Comparison of ENCODE assay signal across 22 cellular contexts in genomic region chr2:203347375-203347774, GRCh38.
"Had no signal": no experiment of that assay in that cellular context is flagged by ENCODE, and none has a peak within 500 bp of the region (broad histone marks: within the 10 kb centered on the region; RNA-seq: fewer than 3 reads in every experiment).

No MANE protein-coding gene starts in this region.

- H3K9ac ChIP-seq: parathyroid adenoma had no signal

- H3K27me3 Mint-ChIP-seq: naive B cell had no signal

- FAIRE-seq: frontal cortex, kidney had no signal

- H3K4me3 Mint-ChIP-seq: immature natural killer cell, naive B cell, nephron had no signal

- H3K27ac Mint-ChIP-seq: immature natural killer cell, nephron had no signal

- H3K9me3 Mint-ChIP-seq: immature natural killer cell, naive B cell, nephron had no signal

- H3K4me1 Mint-ChIP-seq: naive B cell, nephron had no signal

- DNase-seq: cortex of kidney; dorsolateral prefrontal cortex; effector CD8-positive, alpha-beta T cell; heart right ventricle; immature natural killer cell; kidney; left cardiac atrium; mesendoderm; naive B cell; sigmoid colon; stimulated activated CD4-positive, alpha-beta T cell treated with anti-CD3 and anti-CD28 coated beads, Interleukin-12 subunit alpha, Interleukin-12 subunit beta, amount 100 ng/mL, for 4 hours; stimulated activated naive CD4-positive, alpha-beta T cell; stomach; substantia nigra; transverse colon had no signal

- H3K4me1 ChIP-seq: parathyroid adenoma, prostate gland, sigmoid colon had no signal

- H3K36me3 ChIP-seq: prostate gland, thoracic aorta, transverse colon had no signal

- H3K27ac ChIP-seq: dorsolateral prefrontal cortex, parathyroid adenoma, prostate gland, sigmoid colon, skin epidermis, stomach, thoracic aorta, transverse colon had no signal

- H2AFZ ChIP-seq: parathyroid adenoma had no signal

- H3K27me3 ChIP-seq: dorsolateral prefrontal cortex, heart right ventricle, sigmoid colon, stomach, transverse colon had no signal

- H3K4me3 ChIP-seq: dorsolateral prefrontal cortex, heart right ventricle, prostate gland, sigmoid colon, skin epidermis, stomach, thoracic aorta, transverse colon had no signal

- H3K9me3 ChIP-seq: heart right ventricle, prostate gland, sigmoid colon, stomach, thoracic aorta, transverse colon had no signal

- ATAC-seq: esophagus mucosa had no signal
